ENCODE assay signal across 8 cellular contexts in the genomic region with DNA sequence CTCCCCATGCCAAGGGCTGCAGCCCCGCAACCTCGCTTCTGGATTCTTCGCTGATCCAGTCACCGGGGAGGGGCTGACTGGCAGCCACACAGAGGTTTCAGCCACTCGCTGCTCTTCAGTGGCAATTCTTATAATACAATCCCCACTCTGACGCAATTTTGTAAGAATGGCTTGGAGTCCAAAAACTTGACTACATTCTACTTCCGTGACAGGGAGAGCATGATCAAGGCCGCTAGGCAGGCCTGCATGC. TPM values are rescaled to one million over a fixed set of nuclear protein-coding genes. Genes with fewer than 3 reads are reported as not detected.
DNase-seq lines count a peak whose midpoint lies in the region; TF ChIP-seq lines count a peak whose summit lies in the region.

No MANE protein-coding gene starts in this region.

- H3K27me3 ChIP-seq in NT2/D1 (ENCODE audit: insufficient read depth, insufficient read length) (no peaks in the 10 kb centered on the region), endodermal cell (ENCODE audit: control insufficient read depth, insufficient read depth, low read length, poor library complexity, severe bottlenecking) (no peaks in the 10 kb centered on the region)

- H3K36me3 Mint-ChIP-seq in endodermal cell (ENCODE audit: low read depth) (peaks cover 24% of the 10 kb centered on the region), nephron progenitor cell (ENCODE audit: low read depth) (peaks cover 25% of the 10 kb centered on the region)

- H3K36me3 ChIP-seq in NT2/D1 (ENCODE audit: insufficient read depth, insufficient read length, low read length) (peaks cover 40% of the 10 kb centered on the region), endodermal cell (ENCODE audit: control insufficient read depth, insufficient read depth, low read length) (peaks cover 44% of the 10 kb centered on the region)

- H3K27ac ChIP-seq in endodermal cell (ENCODE audit: low read depth, low read length): peak overlapping the region; percentile 29

- TF ChIP-seq CTCF in AG10803 (conservative IDR thresholded peaks at IDR 0.05; ENCODE audit: low read length) (no peak), endodermal cell (conservative IDR thresholded peaks at IDR 0.05) (no peak), nephron progenitor cell (IDR thresholded peaks at IDR 0.05) (no peak)

- peak overlapping the region; percentile 73 for H3K4me3 Mint-ChIP-seq in endodermal cell
- H3K4me3 Mint-ChIP-seq in nephron progenitor cell: peak overlapping the region; percentile 88

- H3K9me3 ChIP-seq in NT2/D1 (ENCODE audit: insufficient read depth, low read length) (no peaks in the 10 kb centered on the region; the same call in 1 of the 2 replicates), endodermal cell (ENCODE audit: control insufficient read depth, low read length) (no peaks in the 10 kb centered on the region)

- H3K9me3 Mint-ChIP-seq in endodermal cell (no peaks in the 10 kb centered on the region), nephron progenitor cell (no peaks in the 10 kb centered on the region)

- H3K27ac Mint-ChIP-seq in endodermal cell (peak overlapping the region; percentile 48), nephron progenitor cell (peak overlapping the region; percentile 98)

- peak overlapping the region; percentile 42 for H3K9ac ChIP-seq in NT2/D1 (ENCODE audit: insufficient read length, low read depth)
- no peak overlapping the region for H3K9ac ChIP-seq in endodermal cell (ENCODE audit: extremely low read depth, low read length, poor library complexity, severe bottlenecking)

- H3K4me3 ChIP-seq in AG10803 (ENCODE audit: low read length) (peak overlapping the region; percentile 68), NT2/D1 (ENCODE audit: insufficient read length, low read depth) (no peak overlapping the region), endodermal cell (ENCODE audit: low read length) (no peak overlapping the region)

- H3K27me3 Mint-ChIP-seq in endodermal cell (ENCODE audit: insufficient read depth): no peaks in the 10 kb centered on the region
- no peaks in the 10 kb centered on the region for H3K27me3 Mint-ChIP-seq in nephron progenitor cell (ENCODE audit: low read depth, poor library complexity)

- peaks cover 11% of the 10 kb centered on the region for H3K4me1 ChIP-seq in NT2/D1 (ENCODE audit: insufficient read depth, insufficient read length)
- H3K4me1 ChIP-seq in endodermal cell (ENCODE audit: control insufficient read depth, insufficient read depth, low read length): peaks cover 4% of the 10 kb centered on the region

- DNase-seq in AG10803 (ENCODE audit: low read depth) (peak; percentile 97), NT2/D1 (ENCODE audit: low read depth, low spot score) (no peak), endodermal cell (no peak), nephron progenitor cell (no peak), medulla oblongata (ENCODE audit: extremely low spot score) (no peak), NOMO-1 (lab: John Stamatoyannopoulos, UW; ENCODE audit: unreplicated experiment in 2 of 2) (no peak), cerebellar nuclear complex (lab: John Stamatoyannopoulos, UW) (no peak), NCI-H2029 (lab: John Stamatoyannopoulos, UW) (no peak)

- 51 to 76% methylated on average over 5 to 8 of the region's 8 CpGs for WGBS in endodermal cell (ENCODE audit: insufficient coverage in 1 of 2, insufficient read length in 1 of 2), 2 experiments

- H3K4me1 Mint-ChIP-seq in endodermal cell (peaks cover 7% of the 10 kb centered on the region), nephron progenitor cell (peaks cover 43% of the 10 kb centered on the region)

RNA-seq across cellular contexts. Expression of a gene that starts 14.9 kb away (rescaled TPM):
- total RNA-seq in endodermal cell: 10 to 100 TPM; 37.6 to 49.2 TPM
- 20.3 TPM for polyA plus RNA-seq in endodermal cell (2013, experiment 1 of 2)
- polyA plus RNA-seq in endodermal cell (2013, experiment 2 of 2): 18.3 TPM

RNA-seq across cellular contexts. Expression of a gene that starts 44.8 kb away (rescaled TPM):
- 10 to 100 TPM; 68.8 to 71.9 TPM for total RNA-seq in endodermal cell
- 61.4 TPM for polyA plus RNA-seq in endodermal cell (2013, experiment 1 of 2)
- polyA plus RNA-seq in endodermal cell (2013, experiment 2 of 2): 49.3 TPM
